ENCODE assay signal across 24 cellular contexts in the genomic region with DNA sequence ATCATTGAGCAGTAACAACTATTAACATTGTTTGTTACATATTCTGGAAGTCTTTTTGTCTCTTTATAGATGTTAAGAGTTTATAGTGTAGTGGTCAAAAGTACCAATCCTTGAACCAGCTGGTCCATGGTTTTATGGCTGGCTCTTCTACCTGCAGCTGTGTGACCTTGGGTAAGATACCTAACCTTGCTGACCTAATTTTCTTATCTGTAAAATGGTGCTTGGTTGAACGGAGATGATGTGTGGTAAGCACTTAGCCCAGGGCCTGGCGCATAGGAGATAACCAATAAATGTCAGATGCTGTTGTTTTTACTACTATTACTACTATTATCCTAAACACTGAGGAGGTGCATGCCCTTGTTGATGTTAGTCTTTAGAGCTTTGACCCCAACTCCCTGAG.
"Had no signal": no experiment of that assay in that cellular context is flagged by ENCODE, and none has a peak within 500 bp of the region (broad histone marks: within the 10 kb centered on the region; RNA-seq: fewer than 3 reads in every experiment).

No MANE protein-coding gene starts in this region.

- H3K4me1 ChIP-seq: breast epithelium, SJCRH30 had no signal

- H3K4me3 ChIP-seq: breast epithelium, SJCRH30 had no signal

- H3K27ac ChIP-seq: breast epithelium, SJCRH30, WERI-Rb-1 had no signal

- DNase-seq: activated CD4-positive, alpha-beta T cell treated with anti-CD3 and anti-CD28 coated beads for 4 hours; activated CD8-positive, alpha-beta memory T cell treated with anti-CD3 and anti-CD28 coated beads, Interleukin-2, amount 50 U/mL, for 4 hours; activated CD8-positive, alpha-beta T cell treated with anti-CD3 and anti-CD28 coated beads for 36 hours; activated gamma-delta T cell treated with Interleukin-2 at 50 U/mL for 16 hours; activated naive CD4-positive, alpha-beta T cell treated with anti-CD3 and anti-CD28 coated beads, Interleukin-2, amount 10 ng/mL, durations not matched to agents 7 days and 5 days; activated naive CD8-positive, alpha-beta T cell treated with anti-CD3 and anti-CD28 coated beads for 36 hours; activated T-cell treated with anti-CD3 and anti-CD28 coated beads, Interleukin-2, amount 50 U/mL, for 72 hours; central memory CD4-positive, alpha-beta T cell; Kasumi-1; KBM-7; NCI-H1105 treated with DMSO at 0.1 percent for 48 hours; NCI-H1436 treated with DMSO at 0.1 percent for 48 hours; NCI-H187 treated with DMSO at 0.1 percent for 48 hours; NCI-H2081 treated with DMSO at 0.1 percent for 48 hours; NCI-H2227 treated with DMSO at 0.1 percent for 48 hours; NCI-H526; RPMI8226; SJCRH30; SK-N-SH; T-helper 1 cell; WERI-Rb-1 had no signal

- ATAC-seq: activated CD8-positive, alpha-beta T cell treated with anti-CD3 and anti-CD28 coated beads for 36 hours; activated T-cell treated with anti-CD3 and anti-CD28 coated beads, Interleukin-2, amount 50 U/mL, for 72 hours; Panc1; Right ventricle myocardium inferior had no signal

- H3K27me3 ChIP-seq: SJCRH30 had no signal

- H3K36me3 ChIP-seq: breast epithelium, SJCRH30 had no signal

- H3K9me3 ChIP-seq: breast epithelium, SJCRH30, SK-N-SH had no signal
